20 cellular contexts compared by ENCODE assay signal in the genomic region with DNA sequence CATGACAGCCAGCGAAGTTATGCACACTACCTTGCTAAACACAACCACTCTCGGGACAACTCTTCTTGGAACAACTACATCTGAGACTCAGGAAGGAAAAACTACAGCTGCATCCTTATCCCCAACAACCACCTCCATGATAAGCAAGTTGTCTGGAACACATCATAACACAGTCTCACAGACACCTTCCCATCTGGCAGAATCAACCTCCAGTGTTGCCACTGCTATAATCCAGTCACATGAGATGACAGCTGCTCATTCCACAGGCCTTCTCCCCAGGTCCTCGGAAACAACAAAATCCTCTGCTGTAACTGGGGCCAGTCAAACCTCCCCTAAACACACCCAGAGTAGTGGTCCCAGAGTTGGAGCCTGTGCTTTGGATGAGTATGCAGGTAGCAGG. TPM values are rescaled to one million over a fixed set of nuclear protein-coding genes. Genes with fewer than 3 reads are reported as not detected.
DNase-seq lines count a peak whose midpoint lies in the region; ATAC-seq lines count a peak whose summit lies in the region.
"Had no signal": no experiment of that assay in that cellular context is flagged by ENCODE, and none has a peak within 500 bp of the region (broad histone marks: within the 10 kb centered on the region; RNA-seq: fewer than 3 reads in every experiment).

No MANE protein-coding gene starts in this region.

- H3K36me3 ChIP-seq in neuronal stem cell (replicated peaks in 1 of 2; ENCODE audit: control insufficient read depth in 2 of 2, insufficient read depth in 2 of 2, low read length in 2 of 2), result no peaks in the 10 kb centered on the region
- H3K36me3 ChIP-seq: SJCRH30 had no signal

- H3K4me1 ChIP-seq in neuronal stem cell (ENCODE audit: control insufficient read depth in 2 of 2, insufficient read depth in 1 of 2, low read depth in 1 of 2, low read length in 2 of 2), result peaks cover 0 to 3% of the 10 kb centered on the region in 2 donors
- H3K4me1 ChIP-seq: SJCRH30 had no signal

- no peak overlapping the region for H3K4me2 ChIP-seq in neuronal stem cell (ENCODE audit: insufficient read depth, low read length, poor library complexity, severe bottlenecking)
- H3K4me2 ChIP-seq: KMS-11 had no signal

- WGBS in neuronal stem cell (ENCODE audit: extremely low coverage in 2 of 2, insufficient read length in 2 of 2, insufficient replicate concordance in 1 of 2), 2 donors, result no CpG with 5 or more reads among the region's 3 CpGs

- H2AK5ac ChIP-seq in neuronal stem cell (ENCODE audit: low read depth, low read length), result no peak overlapping the region

- H3K4me3 ChIP-seq in neuronal stem cell (ENCODE audit: low read length in 2 of 2), result no peak overlapping the region
- H3K4me3 ChIP-seq: SJCRH30 had no signal

- no peaks in the 10 kb centered on the region for H3K79me1 ChIP-seq in neuronal stem cell (ENCODE audit: low read depth, low read length)

- intact Hi-C loops in left cardiac atrium (cut with DNase I), result no loop called here

- H4K91ac ChIP-seq in neuronal stem cell (ENCODE audit: low read depth, low read length, poor library complexity), result no peak overlapping the region

- H3K27me3 ChIP-seq in neuronal stem cell (ENCODE audit: control insufficient read depth in 3 of 3, insufficient read depth in 3 of 3, low read depth in 1 of 3, low read length in 3 of 3), result peaks cover 0 to 15% (median 0%) of the 10 kb centered on the region in 3 experiments
- H3K27me3 ChIP-seq: SJCRH30 had no signal

- DNase-seq in NCI-H524 (lab: John Stamatoyannopoulos, UW) (peak; percentile 17 to 46), NCI-H524 treated with DMSO at 0.1 percent for 48 hours (lab: John Stamatoyannopoulos, UW) (no peak), NCI-H2171 treated with DMSO at 0.1 percent for 48 hours (lab: John Stamatoyannopoulos, UW) (peak; percentile 80), left cardiac atrium (no peak), neuronal stem cell (ENCODE audit: low spot score) (no peak)
- DNase-seq in activated effector memory CD4-positive, alpha-beta T cell treated with Interleukin-2 at 50 U/mL for 16 hours, result no peak
- DNase-seq: 8988T, DMS79 treated with DMSO at 0.1 percent for 48 hours, NCI-H1092 treated with DMSO at 0.1 percent for 48 hours, NCI-H146, NCI-H2081, NCI-H446, NCI-H69 had no signal

- H2AFZ ChIP-seq in neuronal stem cell (ENCODE audit: low read length), result no peak overlapping the region

- H3K9me3 ChIP-seq in neuronal stem cell (replicated peaks in 1 of 2; ENCODE audit: control insufficient read depth in 2 of 2, insufficient read depth in 1 of 2, low read depth in 1 of 2, low read length in 2 of 2), result no peaks in the 10 kb centered on the region
- H3K9me3 ChIP-seq: SJCRH30 had no signal

- no peak overlapping the region for H4K8ac ChIP-seq in neuronal stem cell (ENCODE audit: low read depth, low read length)

- no peak overlapping the region for H2BK5ac ChIP-seq in neuronal stem cell (ENCODE audit: low read length)

- peak overlapping the region; percentile 50 for H3K23ac ChIP-seq in neuronal stem cell (ENCODE audit: low read depth, low read length, poor library complexity)

- H2BK12ac ChIP-seq in neuronal stem cell (ENCODE audit: low read length), result no peak overlapping the region

- no peak overlapping the region for H2BK120ac ChIP-seq in neuronal stem cell (ENCODE audit: low read depth, low read length)

- H3K9ac ChIP-seq in neuronal stem cell (ENCODE audit: low read depth, low read length, poor library complexity), result no peak overlapping the region
- H3K9ac ChIP-seq: KMS-11 had no signal

- ATAC-seq in left cardiac atrium, result peak; percentile 53 to 76
- ATAC-seq in GM21390 (IDR thresholded peaks at IDR 0.05; ENCODE audit: unreplicated experiment), result no peak
- no peak for ATAC-seq in GM19351 (IDR thresholded peaks at IDR 0.05; ENCODE audit: unreplicated experiment)
- ATAC-seq: HCT116 had no signal

- H3K14ac ChIP-seq in neuronal stem cell (ENCODE audit: low read length), result no peak overlapping the region

- H2BK15ac ChIP-seq in neuronal stem cell (ENCODE audit: low read length), result no peak overlapping the region

- H3K4ac ChIP-seq in neuronal stem cell (ENCODE audit: low read length), result no peak overlapping the region

- no peak overlapping the region for H3K27ac ChIP-seq in neuronal stem cell (replicated peaks; ENCODE audit: low read length)
- H3K27ac ChIP-seq: KMS-11, SJCRH30 had no signal

- H3K18ac ChIP-seq in neuronal stem cell (ENCODE audit: low read length), result no peak overlapping the region

RNA-seq across cellular contexts. Expression of a gene that starts 20.1 kb away (rescaled TPM):
- total RNA-seq in left cardiac atrium, result not detected
- polyA plus RNA-seq in neuronal stem cell (2013, experiment 1 of 2), result 0.36 TPM
- polyA plus RNA-seq in neuronal stem cell (2013, experiment 2 of 2), result 0.26 TPM
- total RNA-seq: SJCRH30 had no signal
- polyA plus RNA-seq: CD14-positive monocyte had no signal

RNA-seq across cellular contexts. Expression of a gene that starts 23.5 kb away (rescaled TPM):
- 10 to 100 TPM; 17.7 to 38.6 TPM for total RNA-seq in left cardiac atrium
- 26.9 TPM for polyA plus RNA-seq in neuronal stem cell (2013, experiment 1 of 2)
- polyA plus RNA-seq in neuronal stem cell (2013, experiment 2 of 2), result 26.9 TPM

RNA-seq across cellular contexts. Expression of a gene that starts 33.2 kb away (rescaled TPM):
- under 1 TPM; 0.60 to 0.85 TPM for total RNA-seq in left cardiac atrium
- 6.9 TPM for polyA plus RNA-seq in neuronal stem cell (2013, experiment 1 of 2)
- polyA plus RNA-seq in neuronal stem cell (2013, experiment 2 of 2), result 6.8 TPM
- polyA plus RNA-seq: CD14-positive monocyte had no signal

RNA-seq across cellular contexts. Expression of a gene that starts 38.8 kb away (rescaled TPM):
- total RNA-seq in left cardiac atrium, result not detected
- 0.74 TPM for polyA plus RNA-seq in neuronal stem cell (2013, experiment 1 of 2)
- 0.66 TPM for polyA plus RNA-seq in neuronal stem cell (2013, experiment 2 of 2)
- total RNA-seq: H1, SJCRH30 had no signal
- polyA plus RNA-seq: H1 had no signal

RNA-seq across cellular contexts. Expression of a gene that starts 40.8 kb away (rescaled TPM):
- 10 to 100 TPM; 13.4 to 24.3 TPM for total RNA-seq in left cardiac atrium
- polyA plus RNA-seq in neuronal stem cell (2013, experiment 1 of 2), result 29.0 TPM
- 28.3 TPM for polyA plus RNA-seq in neuronal stem cell (2013, experiment 2 of 2)

Comparison
In these comparisons a context has a peak if more than half of its experiments do, and no peak if none do; other contexts are left out.
1. DNase-seq: peak in NCI-H524 (2 of 2) and NCI-H2171 treated with DMSO at 0.1 percent for 48 hours (single experiment); none in NCI-H524 treated with DMSO at 0.1 percent for 48 hours (single experiment), left cardiac atrium (single experiment), neuronal stem cell (single experiment) and activated effector memory CD4-positive, alpha-beta T cell treated with Interleukin-2 at 50 U/mL for 16 hours (single experiment).
2. ATAC-seq: peak in left cardiac atrium (2 of 2); none in GM21390 (single experiment) and GM19351 (single experiment).